In genomic region chr7:19105546-19105945, GRCh38 we compare ENCODE assay signal across 1 cellular context.
TF ChIP-seq lines count a peak whose summit lies in the region.

No MANE protein-coding gene starts in this region.

TF ChIP-seq in GM23338, 12 proteins besides CTCF, POLR2A, EP300 and RAD21 (continued from another document):
- no peak for TF ChIP-seq ZNF462 (CRISPR knock-in tag; IDR thresholded peaks at IDR 0.05)
